In genomic region chr2:216635701-216636541, GRCh38 we compare ENCODE assay signal across 9 cellular contexts. TPM values are rescaled to one million over a fixed set of nuclear protein-coding genes. Genes with fewer than 3 reads are reported as not detected.
DNase-seq lines count a peak whose midpoint lies in the region; ATAC-seq and TF ChIP-seq lines count a peak whose summit lies in the region.
"Had no signal": no experiment of that assay in that cellular context is flagged by ENCODE, and none has a peak within 500 bp of the region (broad histone marks: within the 10 kb centered on the region; RNA-seq: fewer than 3 reads in every experiment).

No MANE protein-coding gene starts in this region.

- peaks cover 0 to 39% (median 30%) of the 10 kb centered on the region in 11 experiments; a peak in 17 of 22 replicates for H3K36me3 ChIP-seq in BLaER1 treated with 17β-estradiol and CSF1 and Interleukin-3, amounts not matched to agents 10 nM and 100 nM
- H3K36me3 ChIP-seq in Panc1 (ENCODE audit: control insufficient read depth, insufficient read depth, low read length): no peaks in the 10 kb centered on the region; the same call in 1 of the 2 replicates
- peaks cover 11% of the 10 kb centered on the region for H3K36me3 ChIP-seq in neuron (ENCODE audit: insufficient read depth, low read length)

- H2AFZ ChIP-seq in neuron (ENCODE audit: low read depth, low read length): no peak overlapping the region

- BruUV-seq in Panc1 (replicated peaks; lab: Mats Ljungman, UMichigan): no TSS peak

- ATAC-seq in Panc1: no peak
- no peak for ATAC-seq in HG03045 (IDR thresholded peaks at IDR 0.05; ENCODE audit: unreplicated experiment)
- no peak for ATAC-seq in GM21526 (IDR thresholded peaks at IDR 0.05; ENCODE audit: low FRiP score, unreplicated experiment)

- peaks cover 41 to 61% (median 52%) of the 10 kb centered on the region in 10 experiments for H3K4me1 ChIP-seq in BLaER1 treated with 17β-estradiol and CSF1 and Interleukin-3, amounts not matched to agents 10 nM and 100 nM
- H3K4me1 ChIP-seq in Panc1 (ENCODE audit: control insufficient read depth, insufficient read depth, low read length): peaks cover 13% of the 10 kb centered on the region
- H3K4me1 ChIP-seq in neuron (ENCODE audit: insufficient read depth, low read length): peaks cover 34% of the 10 kb centered on the region

- TF ChIP-seq CTCF in Panc1 (IDR thresholded peaks at IDR 0.05): no peak

- H3K27ac ChIP-seq in BLaER1 treated with 17β-estradiol and CSF1 and Interleukin-3, amounts not matched to agents 10 nM and 100 nM: peak overlapping the region in 10 of 11 experiments; percentile 47 to 85 (median 80); a peak in 20 of 22 replicates
- H3K27ac ChIP-seq in Panc1 (ENCODE audit: low read length): peak overlapping the region; percentile 59; the same call in 1 of the 2 replicates
- H3K27ac ChIP-seq in epithelial cell of prostate: peak overlapping the region; percentile 12

- H3K4me2 ChIP-seq in BLaER1 treated with 17β-estradiol and CSF1 and Interleukin-3, amounts not matched to agents 10 nM and 100 nM: peak overlapping the region; percentile 81 to 100 (median 98)

- CTCF ChIA-PET in Panc1 (lab: Charles Lee): no interaction called here

- no peaks in the 10 kb centered on the region for H3K9me3 ChIP-seq in BLaER1 treated with 17β-estradiol and CSF1 and Interleukin-3, amounts not matched to agents 10 nM and 100 nM (replicated peaks in 1 of 11)
- no peaks in the 10 kb centered on the region for H3K9me3 ChIP-seq in Panc1 (ENCODE audit: control insufficient read depth, insufficient read depth, low read depth, low read length)
- peaks cover 4% of the 10 kb centered on the region for H3K9me3 ChIP-seq in neuron (ENCODE audit: low read length)

- no peak for DNase-seq in Panc1 (ENCODE audit: low read depth, low spot score)
- no peak for DNase-seq in epithelial cell of prostate (ENCODE audit: low read depth, low spot score)
- no peak for DNase-seq in NCI-H510A treated with DMSO at 0.1 percent for 48 hours (lab: John Stamatoyannopoulos, UW)
- DNase-seq in dedifferentiated amniotic fluid mesenchymal stem cell (ENCODE audit: extremely low spot score): no peak

- POLR2A ChIA-PET in Panc1 (lab: Charles Lee): interaction anchor here (0.6 kb wide), 1 partner anchor 18 kb away, joined by 9 read pairs; no protein-coding TSS in a partner anchor

- peak overlapping the region in 10 of 11 experiments; percentile 34 to 89 (median 80); a peak in 19 of 22 replicates for H3K9ac ChIP-seq in BLaER1 treated with 17β-estradiol and CSF1 and Interleukin-3, amounts not matched to agents 10 nM and 100 nM

- intact Hi-C loops in Panc1 (cut with micrococcal nuclease; ENCODE audit: unreplicated experiment): no loop called here

- H4K20me1 ChIP-seq in BLaER1 treated with 17β-estradiol and CSF1 and Interleukin-3, amounts not matched to agents 10 nM and 100 nM: peaks cover 0 to 70% (median 40%) of the 10 kb centered on the region in 11 experiments; a peak in 13 of 22 replicates

- in situ Hi-C loops in Panc1 (cut with HindIII; ENCODE audit: low pct_unique_long_range_greater_than_20kb, low sequenced_read_pairs): no loop called here

- H3K4me3 ChIP-seq in BLaER1 treated with 17β-estradiol and CSF1 and Interleukin-3, amounts not matched to agents 10 nM and 100 nM: peak overlapping the region; percentile 69 to 90 (median 82)
- peak overlapping the region; percentile 49 to 52; a peak in 3 of 4 replicates for H3K4me3 ChIP-seq in Panc1 (ENCODE audit: low read depth in 2 of 2, low read length in 2 of 2)
- H3K4me3 ChIP-seq in neuron (ENCODE audit: low read length): peak overlapping the region; percentile 89

- peaks cover 44 to 67% (median 63%) of the 10 kb centered on the region in 11 experiments for H3K27me3 ChIP-seq in BLaER1 treated with 17β-estradiol and CSF1 and Interleukin-3, amounts not matched to agents 10 nM and 100 nM
- H3K27me3 ChIP-seq in Panc1 (ENCODE audit: control insufficient read depth, insufficient read depth, low read length) (peaks cover 7% of the 10 kb centered on the region; the same call in 1 of the 2 replicates), neuron (ENCODE audit: insufficient read depth, low read length) (no peaks in the 10 kb centered on the region)

RNA-seq across cellular contexts. Expression of gene IGFBP2, which starts 2.7 kb away (rescaled TPM):
- total RNA-seq in Panc1 (2021; ENCODE audit: unreplicated experiment): 54.8 TPM
- 110 TPM for polyA plus RNA-seq in Panc1 (2012; ENCODE audit: insufficient read length)

RNA-seq across cellular contexts. Expression of gene IGFBP5, which starts 59.4 kb away (rescaled TPM):
- total RNA-seq in Panc1 (2021; ENCODE audit: unreplicated experiment): 1.9 TPM
- not detected for polyA plus RNA-seq in Panc1 (2012; ENCODE audit: insufficient read length)
- total RNA-seq: activated CD8-positive, alpha-beta memory T cell treated with anti-CD3 and anti-CD28 coated beads for 36 hours had no signal

Comparison
In these comparisons a context has a peak if more than half of its experiments do, and no peak if none do; other contexts are left out.
1. H3K27ac ChIP-seq: peak in every context shown above with its lines; median percentile 80 in BLaER1 treated with 17β-estradiol and CSF1 and Interleukin-3, amounts not matched to agents 10 nM and 100 nM; 59 in Panc1; 12 in epithelial cell of prostate.